ENCODE assay signal across 1 cellular context in the genomic region with DNA sequence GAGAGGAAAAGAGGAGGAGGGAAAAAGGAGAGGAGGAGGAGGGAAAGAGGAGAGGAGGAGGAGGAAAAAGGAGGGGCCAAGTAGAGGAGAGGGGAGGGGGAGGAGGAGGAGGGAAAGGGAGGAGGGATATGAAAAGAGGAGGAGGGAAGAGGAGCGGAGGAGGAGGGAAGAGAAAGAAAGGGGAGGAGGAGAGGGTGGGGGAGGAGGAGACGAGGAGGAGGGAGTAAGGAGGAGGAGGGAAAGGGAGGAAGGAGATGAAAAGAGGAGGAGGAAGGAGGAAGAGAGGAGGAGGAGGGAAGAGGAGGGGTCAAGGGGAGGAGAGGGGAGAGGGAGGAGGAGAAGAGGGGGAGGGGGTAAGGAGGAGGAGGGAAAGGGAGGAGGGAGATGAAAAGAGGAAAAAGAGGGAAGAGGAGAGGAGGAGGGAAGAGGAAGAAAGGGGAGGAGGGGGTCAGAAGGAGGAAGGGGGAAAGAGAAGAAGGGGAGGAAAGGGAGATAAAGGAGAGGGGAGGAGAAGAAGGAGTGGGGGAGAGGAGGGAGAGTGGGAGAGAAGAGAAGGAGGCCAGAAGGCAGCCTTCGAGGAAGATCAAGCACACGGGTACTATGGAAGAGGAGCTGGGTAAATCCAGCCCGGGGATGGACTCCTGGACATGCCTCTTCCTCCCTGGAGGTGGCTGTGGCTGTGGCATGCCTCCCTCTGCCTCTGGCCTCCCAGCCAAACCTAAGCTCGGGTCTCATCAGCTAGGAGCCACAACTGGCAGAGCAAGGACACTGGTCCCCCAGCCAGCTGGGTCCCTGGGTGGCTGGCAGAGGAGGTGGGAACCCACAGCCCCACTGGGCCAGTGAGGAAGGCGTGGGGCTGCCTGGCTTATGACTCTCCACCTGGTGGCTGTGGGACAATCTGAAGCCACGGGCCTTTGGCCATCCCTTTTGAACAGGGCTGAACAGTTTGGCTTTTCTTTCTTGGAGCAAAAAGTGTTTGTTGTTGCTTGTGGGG.
A peak's percentile ranks its signal among the peaks of the same experiment; 100 is the strongest.
TF ChIP-seq lines count a peak whose summit lies in the region.

No MANE protein-coding gene starts in this region.

TF ChIP-seq in HepG2, 621 proteins besides CTCF, POLR2A, EP300 and RAD21:
- no peak for TF ChIP-seq ZNF597 (CRISPR knock-in tag; IDR thresholded peaks at IDR 0.05)
- TF ChIP-seq PCBP2 (optimal IDR thresholded peaks at IDR 0.05; ENCODE audit: low read depth, low read length, poor library complexity, severe bottlenecking) = peak; percentile 34
